In genomic region chr6:138691595-138692057, GRCh38 we compare ENCODE assay signal across 8 cellular contexts.
DNase-seq lines count a peak whose midpoint lies in the region; ATAC-seq, FAIRE-seq and TF ChIP-seq lines count a peak whose summit lies in the region.

No MANE protein-coding gene starts in this region.

- H3K9ac ChIP-seq in PC-3 (ENCODE audit: low read length) (peak overlapping the region; percentile 76), endodermal cell (ENCODE audit: extremely low read depth, low read length, poor library complexity, severe bottlenecking) (peak overlapping the region; percentile 61)

- no peak for FAIRE-seq in frontal cortex (lab: Jason Lieb, UNC)

- H3K27me3 ChIP-seq in PC-3 (ENCODE audit: low read length) (no peaks in the 10 kb centered on the region), endodermal cell (ENCODE audit: control insufficient read depth, insufficient read depth, low read length, poor library complexity, severe bottlenecking) (no peaks in the 10 kb centered on the region)

- H3K27ac Mint-ChIP-seq in endodermal cell = peak overlapping the region; percentile 81
- H3K27ac Mint-ChIP-seq in naive B cell = peak overlapping the region in 1 of 6 donors; percentile 78

- H3K4me1 Mint-ChIP-seq in activated T-cell treated with anti-CD3 and anti-CD28 coated beads, Interleukin-2, amount 50 U/mL, for 4 hours (ENCODE audit: low read depth) = peaks cover 11% of the 10 kb centered on the region
- H3K4me1 Mint-ChIP-seq in endodermal cell (peaks cover 6% of the 10 kb centered on the region), naive B cell (peaks cover 7 to 11% (median 9%) of the 10 kb centered on the region in 3 donors)

- H3K27ac ChIP-seq in PC-3 (ENCODE audit: low read length) = peak overlapping the region; percentile 34
- H3K27ac ChIP-seq in endodermal cell (ENCODE audit: low read depth, low read length) = no peak overlapping the region

- POLR2A ChIA-PET in PC-3 (lab: Charles Lee; ENCODE audit: unreplicated experiment) = no interaction called here

- H3K4me1 ChIP-seq in PC-3 (ENCODE audit: insufficient read depth, low read length) (peaks cover 7% of the 10 kb centered on the region), endodermal cell (ENCODE audit: control insufficient read depth, insufficient read depth, low read length) (no peaks in the 10 kb centered on the region)

- BruUV-seq in PC-3 (replicated peaks; lab: Mats Ljungman, UMichigan) = TSS peak; percentile 91

- H3K36me3 ChIP-seq in PC-3 (ENCODE audit: low read depth, low read length) (no peaks in the 10 kb centered on the region), endodermal cell (ENCODE audit: control insufficient read depth, insufficient read depth, low read length) (peaks cover 4% of the 10 kb centered on the region)

- H3K4me3 ChIP-seq in PC-3 (ENCODE audit: low read length) = peak overlapping the region; percentile 89
- H3K4me3 ChIP-seq in endodermal cell (ENCODE audit: low read length) = peak overlapping the region; percentile 92

- TF ChIP-seq CTCF in PC-3 (conservative IDR thresholded peaks at IDR 0.05; ENCODE audit: low read depth, low read length) = no peak
- TF ChIP-seq CTCF in endodermal cell (conservative IDR thresholded peaks at IDR 0.05) = no peak

- DNase-seq in activated T-cell treated with anti-CD3 and anti-CD28 coated beads, Interleukin-2, amount 50 U/mL, for 4 hours = no peak
- DNase-seq in activated T-cell treated with anti-CD3 and anti-CD28 coated beads for 4 hours (no peak), PC-3 (peak; percentile 56), endodermal cell (no peak), naive B cell (no peak), frontal cortex (ENCODE audit: low spot score in 2 of 2) (no peak), GF-D8 (lab: John Stamatoyannopoulos, UW) (no peak), pons (ENCODE audit: low spot score) (no peak)

- H3K27me3 Mint-ChIP-seq in activated T-cell treated with anti-CD3 and anti-CD28 coated beads, Interleukin-2, amount 50 U/mL, for 4 hours (ENCODE audit: low read depth) = peaks cover 34% of the 10 kb centered on the region
- H3K27me3 Mint-ChIP-seq in endodermal cell (ENCODE audit: insufficient read depth) (peaks cover 12% of the 10 kb centered on the region), naive B cell (peaks cover 3 to 22% (median 16%) of the 10 kb centered on the region in 3 donors)

- ATAC-seq in activated T-cell treated with anti-CD3 and anti-CD28 coated beads, Interleukin-2, amount 50 U/mL, for 4 hours = no peak
- peak; percentile 21 for ATAC-seq in PC-3
- no peak for ATAC-seq in naive B cell (ENCODE audit: low read depth in 2 of 2)

- H4K20me1 ChIP-seq in PC-3 (ENCODE audit: low read length) = no peaks in the 10 kb centered on the region

- H3F3A ChIP-seq in PC-3 (ENCODE audit: low read length, unreplicated experiment) = no peaks in the 10 kb centered on the region

- no peaks in the 10 kb centered on the region for H3K36me3 Mint-ChIP-seq in activated T-cell treated with anti-CD3 and anti-CD28 coated beads, Interleukin-2, amount 50 U/mL, for 4 hours (ENCODE audit: insufficient read depth)
- H3K36me3 Mint-ChIP-seq in endodermal cell (ENCODE audit: low read depth) = no peaks in the 10 kb centered on the region
- H3K36me3 Mint-ChIP-seq in naive B cell = no peaks in the 10 kb centered on the region

- intact Hi-C loops in PC-3 (cut with micrococcal nuclease) = loop anchor here (1.0 kb wide), 2 partner anchors 75 to 98 kb away; no protein-coding TSS in a partner anchor

- H3K79me2 ChIP-seq in PC-3 (ENCODE audit: low read length) = peaks cover 40% of the 10 kb centered on the region

- no peaks in the 10 kb centered on the region for H3K9me2 ChIP-seq in PC-3 (replicated peaks; ENCODE audit: low read length)

- H3K9me3 ChIP-seq in PC-3 (ENCODE audit: low read length) (no peaks in the 10 kb centered on the region), endodermal cell (ENCODE audit: control insufficient read depth, low read length) (peaks cover 14% of the 10 kb centered on the region)

- H3K9me3 Mint-ChIP-seq in activated T-cell treated with anti-CD3 and anti-CD28 coated beads, Interleukin-2, amount 50 U/mL, for 4 hours = no peaks in the 10 kb centered on the region
- H3K9me3 Mint-ChIP-seq in endodermal cell (no peaks in the 10 kb centered on the region), naive B cell (no peaks in the 10 kb centered on the region)

- H3K4me2 ChIP-seq in PC-3 (ENCODE audit: low read length) = peak overlapping the region; percentile 91

- H2AFZ ChIP-seq in PC-3 (ENCODE audit: low read length) = peak overlapping the region; percentile 98

- CTCF ChIA-PET in PC-3 (lab: Charles Lee) = no interaction called here

- WGBS in endodermal cell (ENCODE audit: insufficient coverage in 1 of 2, insufficient read length in 1 of 2), 2 experiments = 11 to 29% methylated on average over 8 to 14 of the region's 14 CpGs

- peak overlapping the region; percentile 78 for H3K4me3 Mint-ChIP-seq in activated T-cell treated with anti-CD3 and anti-CD28 coated beads, Interleukin-2, amount 50 U/mL, for 4 hours
- H3K4me3 Mint-ChIP-seq in endodermal cell (peak overlapping the region; percentile 85), naive B cell (peak overlapping the region; percentile 73 to 91 (median 90))
